In the genomic region with DNA sequence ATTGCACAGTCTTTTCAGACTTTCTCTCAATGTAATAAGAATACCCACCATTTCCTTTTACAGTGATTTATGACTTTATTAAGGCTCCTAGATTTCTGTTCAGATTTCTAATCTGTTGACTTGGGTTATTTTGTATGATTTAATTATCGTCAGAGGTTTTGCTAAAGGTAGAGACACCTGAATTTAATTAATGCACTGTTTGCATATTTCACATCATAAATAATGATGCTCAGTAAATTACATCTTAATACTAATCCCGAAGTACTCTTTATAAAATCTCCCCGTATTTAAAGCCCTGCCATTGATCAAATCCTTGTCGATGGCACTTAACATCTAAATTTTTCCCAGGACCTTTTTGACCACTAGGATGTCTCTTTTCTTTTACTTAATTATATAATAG, we compare ENCODE assay signal across 33 cellular contexts.
"Had no signal": no experiment of that assay in that cellular context is flagged by ENCODE, and none has a peak within 500 bp of the region (broad histone marks: within the 10 kb centered on the region; RNA-seq: fewer than 3 reads in every experiment).

No MANE protein-coding gene starts in this region.

- H3K4me1 ChIP-seq: adrenal gland, breast epithelium had no signal

- H3K27ac ChIP-seq: adrenal gland, ascending aorta, body of pancreas, brain microvascular endothelial cell, breast epithelium, cardiac muscle cell had no signal

- FAIRE-seq: astrocyte, bronchial epithelial cell, colon had no signal

- H3K36me3 ChIP-seq: adrenal gland, ascending aorta, brain microvascular endothelial cell, breast epithelium, cardiac muscle cell had no signal

- ATAC-seq: activated naive CD4-positive, alpha-beta T cell treated with anti-CD3 and anti-CD28 coated beads, Interleukin-2, amount 50 U/mL, for 72 hours; activated naive CD8-positive, alpha-beta T cell treated with anti-CD3 and anti-CD28 coated beads, Interleukin-2, amount 50 U/mL, for 24 hours; activated T-cell treated with anti-CD3 and anti-CD28 coated beads, Interleukin-2, amount 50 U/mL, for 4 hours; activated T-cell treated with anti-CD3 and anti-CD28 coated beads, Interleukin-2, amount 50 U/mL, for 72 hours; activated T-helper 17 cell treated with anti-CD3 and anti-CD28 coated beads, Interleukin-2, amount 50 U/mL, for 72 hours; body of pancreas had no signal

- H3K27me3 ChIP-seq: adrenal gland, ascending aorta, body of pancreas, brain microvascular endothelial cell, breast epithelium, cardiac muscle cell had no signal

- H3K9me3 ChIP-seq: adrenal gland, ascending aorta, body of pancreas, breast epithelium had no signal

- H3K4me3 ChIP-seq: adrenal gland, ascending aorta, body of pancreas, breast epithelium, cardiac muscle cell had no signal

- DNase-seq: activated effector memory CD4-positive, alpha-beta T cell treated with anti-CD3 and anti-CD28 coated beads, Interleukin-2, amount 50 U/mL, for 16 hours; activated effector memory CD4-positive, alpha-beta T cell treated with Interleukin-2 at 50 U/mL for 16 hours; activated gamma-delta T cell; activated gamma-delta T cell treated with Interleukin-2 at 50 U/mL for 16 hours; activated naive CD4-positive, alpha-beta T cell; activated naive CD4-positive, alpha-beta T cell treated with anti-CD3 and anti-CD28 coated beads for 36 hours; activated naive CD4-positive, alpha-beta T cell treated with anti-CD3 and anti-CD28 coated beads, Interleukin-2, amount 10 ng/mL, durations not matched to agents 7 days and 5 days; activated naive CD4-positive, alpha-beta T cell treated with anti-CD3 and anti-CD28 coated beads, Interleukin-2, amount 50 U/mL, for 16 hours; activated naive CD4-positive, alpha-beta T cell treated with Interleukin-2 at 50 U/mL for 16 hours; activated naive CD8-positive, alpha-beta T cell treated with anti-CD3 and anti-CD28 coated beads for 36 hours; activated naive CD8-positive, alpha-beta T cell treated with anti-CD3 and anti-CD28 coated beads, Interleukin-2, amount 10 ng/mL, durations not matched to agents 7 days and 5 days; activated naive CD8-positive, alpha-beta T cell treated with anti-CD3 and anti-CD28 coated beads, Interleukin-2, amount 50 U/mL, for 24 hours; activated T-cell treated with anti-CD3 and anti-CD28 coated beads, Interleukin-2, amount 50 U/mL, for 24 hours; activated T-cell treated with anti-CD3 and anti-CD28 coated beads, Interleukin-2, amount 50 U/mL, for 4 hours; activated T-cell treated with anti-CD3 and anti-CD28 coated beads, Interleukin-2, amount 50 U/mL, for 48 hours; activated T-cell treated with anti-CD3 and anti-CD28 coated beads, Interleukin-2, amount 50 U/mL, for 72 hours; adrenal gland; amniotic stem cell; amygdala; anterior cingulate cortex; body of pancreas; brain microvascular endothelial cell; caudate nucleus; central memory CD4-positive, alpha-beta T cell; cerebellar nuclear complex had no signal
